In the genomic region with DNA sequence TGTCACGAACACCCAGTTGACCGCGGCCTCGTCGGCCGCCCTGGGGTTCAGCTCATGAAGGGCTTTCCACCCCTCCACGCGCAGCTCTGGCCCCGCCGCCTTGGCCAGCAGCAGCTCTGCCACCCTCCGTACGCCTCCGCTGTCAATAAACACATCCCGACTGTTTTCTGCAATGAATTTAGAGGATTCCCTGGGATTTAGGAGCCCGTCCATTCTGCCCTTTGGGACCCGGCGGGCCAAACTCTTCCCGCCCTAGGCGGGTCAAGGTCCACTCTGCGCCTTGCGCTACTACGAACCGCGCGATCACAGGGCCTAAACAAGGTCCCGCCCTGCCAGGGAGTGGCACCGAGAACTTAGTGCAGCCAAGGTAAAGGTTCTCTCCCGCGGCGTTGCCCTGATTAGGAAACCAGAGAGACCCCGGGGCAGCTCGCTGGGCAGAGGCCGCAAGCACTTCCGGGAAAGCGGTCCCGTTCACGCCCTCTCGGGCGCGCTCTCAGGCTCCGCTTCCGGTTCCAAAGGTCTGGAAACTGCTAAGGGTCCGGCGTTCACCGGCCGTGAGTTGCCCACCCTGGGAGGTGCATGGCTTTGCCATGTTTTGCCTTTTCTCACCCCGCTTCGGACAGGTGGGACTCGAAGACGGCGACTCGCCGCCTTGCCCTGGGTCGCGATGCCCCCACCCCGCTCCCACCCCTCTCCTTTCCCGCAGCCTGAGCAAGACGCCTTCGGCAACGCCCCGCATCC, we compare ENCODE assay signal across 1 cellular context.
A peak's percentile ranks its signal among the peaks of the same experiment; 100 is the strongest.
TF ChIP-seq lines count a peak whose summit lies in the region.

No MANE protein-coding gene starts in this region.

TF ChIP-seq in H1, 55 proteins besides CTCF, POLR2A, EP300 and RAD21 (continued from another document):
- TF ChIP-seq, protein P1, sequence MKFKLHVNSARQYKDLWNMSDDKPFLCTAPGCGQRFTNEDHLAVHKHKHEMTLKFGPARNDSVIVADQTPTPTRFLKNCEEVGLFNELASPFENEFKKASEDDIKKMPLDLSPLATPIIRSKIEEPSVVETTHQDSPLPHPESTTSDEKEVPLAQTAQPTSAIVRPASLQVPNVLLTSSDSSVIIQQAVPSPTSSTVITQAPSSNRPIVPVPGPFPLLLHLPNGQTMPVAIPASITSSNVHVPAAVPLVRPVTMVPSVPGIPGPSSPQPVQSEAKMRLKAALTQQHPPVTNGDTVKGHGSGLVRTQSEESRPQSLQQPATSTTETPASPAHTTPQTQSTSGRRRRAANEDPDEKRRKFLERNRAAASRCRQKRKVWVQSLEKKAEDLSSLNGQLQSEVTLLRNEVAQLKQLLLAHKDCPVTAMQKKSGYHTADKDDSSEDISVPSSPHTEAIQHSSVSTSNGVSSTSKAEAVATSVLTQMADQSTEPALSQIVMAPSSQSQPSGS (IDR thresholded peaks at IDR 0.05; ENCODE audit: low read length) = no peak
- no peak for TF ChIP-seq JUN (IDR thresholded peaks at IDR 0.05; ENCODE audit: low read depth, low read length)
- TF ChIP-seq GTF2F1 (IDR thresholded peaks at IDR 0.05; ENCODE audit: borderline replicate concordance, low read depth, low read length) = no peak
- no peak for TF ChIP-seq POU5F1 (IDR thresholded peaks at IDR 0.05; ENCODE audit: low read depth, low read length)
- no peak for TF ChIP-seq TEAD4 (IDR thresholded peaks at IDR 0.05; ENCODE audit: low read depth, low read length)
- no peak for TF ChIP-seq SIX5 (IDR thresholded peaks at IDR 0.05; ENCODE audit: low read depth, low read length)
- peak; percentile 68; the same call in 1 of the 2 replicates for TF ChIP-seq GABPA (IDR thresholded peaks at IDR 0.05; ENCODE audit: borderline replicate concordance, insufficient read depth, low read length)
- TF ChIP-seq TAF1 (IDR thresholded peaks at IDR 0.05; ENCODE audit: low read depth, low read length) = peak; percentile 24; the same call in 1 of the 2 replicates
- TF ChIP-seq, protein P2, sequence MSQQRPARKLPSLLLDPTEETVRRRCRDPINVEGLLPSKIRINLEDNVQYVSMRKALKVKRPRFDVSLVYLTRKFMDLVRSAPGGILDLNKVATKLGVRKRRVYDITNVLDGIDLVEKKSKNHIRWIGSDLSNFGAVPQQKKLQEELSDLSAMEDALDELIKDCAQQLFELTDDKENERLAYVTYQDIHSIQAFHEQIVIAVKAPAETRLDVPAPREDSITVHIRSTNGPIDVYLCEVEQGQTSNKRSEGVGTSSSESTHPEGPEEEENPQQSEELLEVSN (IDR thresholded peaks at IDR 0.05) = 0 out of 2 replicates have a peak, but pooled peaks have one; percentile 31
- TF ChIP-seq CEBPB (IDR thresholded peaks at IDR 0.05; ENCODE audit: low read depth, low read length) = no peak
TF ChIP-seq in H1: peak in this region for 4.
